ENCODE assay signal across 24 cellular contexts in genomic region chr3:7322957-7323679, GRCh38.
"Had no signal": no experiment of that assay in that cellular context is flagged by ENCODE, and none has a peak within 500 bp of the region (broad histone marks: within the 10 kb centered on the region; RNA-seq: fewer than 3 reads in every experiment).

No MANE protein-coding gene starts in this region.

- H3K9ac ChIP-seq: parathyroid adenoma had no signal

- H3K27me3 Mint-ChIP-seq: natural killer cell treated with Interleukin-12 subunit alpha and Interleukin-12 subunit beta and Interleukin-15 and Interleukin-18, amount 100 ng/mL, for 72 hours; stimulated activated naive B cell treated with anti-CD40 and anti-IgM and Interleukin-4, amounts not matched to agents 10 μg/mL and 1 μg/mL and 100 μg/mL, for 72 hours had no signal

- H3K4me3 Mint-ChIP-seq: mesothelial cell of epicardium; natural killer cell treated with Interleukin-12 subunit alpha and Interleukin-12 subunit beta and Interleukin-15 and Interleukin-18, amount 100 ng/mL, for 72 hours; stimulated activated naive B cell treated with anti-CD40 and anti-IgM and Interleukin-4, amounts not matched to agents 10 μg/mL and 1 μg/mL and 100 μg/mL, for 72 hours had no signal

- H3K9me3 ChIP-seq: gastrocnemius medialis, prostate gland, spleen, stomach, thoracic aorta, transverse colon had no signal

- H3K4me1 ChIP-seq: gastrocnemius medialis, parathyroid adenoma, prostate gland, spleen, stomach, transverse colon had no signal

- H3K4me1 Mint-ChIP-seq: mesothelial cell of epicardium; stimulated activated naive B cell treated with anti-CD40 and anti-IgM and Interleukin-4, amounts not matched to agents 10 μg/mL and 1 μg/mL and 100 μg/mL, for 72 hours had no signal

- H2AFZ ChIP-seq: parathyroid adenoma had no signal

- H3K4me3 ChIP-seq: dorsolateral prefrontal cortex, gastrocnemius medialis, prostate gland, spleen, stomach, thoracic aorta, transverse colon had no signal

- H3K27me3 ChIP-seq: dorsolateral prefrontal cortex, gastrocnemius medialis, spleen, stomach, transverse colon had no signal

- H3K27ac ChIP-seq: dorsolateral prefrontal cortex, epithelial cell of prostate, gastrocnemius medialis, parathyroid adenoma, prostate gland, spleen, stomach, thoracic aorta, transverse colon had no signal

- ATAC-seq: gastrocnemius medialis; left colon; natural killer cell treated with Interleukin-12 subunit alpha and Interleukin-12 subunit beta and Interleukin-15 and Interleukin-18, amount 100 ng/mL, for 72 hours; sciatic nerve; stimulated activated naive B cell treated with anti-CD40 and anti-IgM and Interleukin-4, amounts not matched to agents 10 μg/mL and 1 μg/mL and 100 μg/mL, for 72 hours had no signal

- H3K9me3 Mint-ChIP-seq: mesothelial cell of epicardium had no signal

- H3K27ac Mint-ChIP-seq: mesothelial cell of epicardium; natural killer cell treated with Interleukin-12 subunit alpha and Interleukin-12 subunit beta and Interleukin-15 and Interleukin-18, amount 100 ng/mL, for 72 hours; stimulated activated naive B cell treated with anti-CD40 and anti-IgM and Interleukin-4, amounts not matched to agents 10 μg/mL and 1 μg/mL and 100 μg/mL, for 72 hours had no signal

- DNase-seq: central memory CD4-positive, alpha-beta T cell; cortex of kidney; dorsolateral prefrontal cortex; effector CD8-positive, alpha-beta T cell; gastrocnemius medialis; glutamatergic neuron; islet precursor cell; left colon; spleen; stimulated activated CD4-positive, alpha-beta T cell treated with anti-CD3 and anti-CD28 coated beads, Interleukin-15, amount 100 ng/mL, for 24 hours; stimulated activated CD4-positive, alpha-beta T cell treated with anti-CD3 and anti-CD28 coated beads, Interleukin-1b, Interleukin-23, amount 100 ng/mL, for 48 hours; stimulated activated CD4-positive, alpha-beta T cell treated with anti-CD3 and anti-CD28 coated beads, Interleukin-4, amount 100 ng/mL, for 4 hours; stimulated activated naive B cell treated with anti-CD40 and anti-IgM and Interleukin-4, amounts not matched to agents 10 μg/mL and 1 μg/mL and 100 μg/mL, for 72 hours; stomach; substantia nigra; transverse colon had no signal

- H3K36me3 Mint-ChIP-seq: mesothelial cell of epicardium; natural killer cell treated with Interleukin-12 subunit alpha and Interleukin-12 subunit beta and Interleukin-15 and Interleukin-18, amount 100 ng/mL, for 72 hours; stimulated activated naive B cell treated with anti-CD40 and anti-IgM and Interleukin-4, amounts not matched to agents 10 μg/mL and 1 μg/mL and 100 μg/mL, for 72 hours had no signal

- FAIRE-seq: bronchial epithelial cell had no signal

- H3K36me3 ChIP-seq: gastrocnemius medialis, prostate gland, spleen, stomach, thoracic aorta, transverse colon had no signal
